In the genomic region with DNA sequence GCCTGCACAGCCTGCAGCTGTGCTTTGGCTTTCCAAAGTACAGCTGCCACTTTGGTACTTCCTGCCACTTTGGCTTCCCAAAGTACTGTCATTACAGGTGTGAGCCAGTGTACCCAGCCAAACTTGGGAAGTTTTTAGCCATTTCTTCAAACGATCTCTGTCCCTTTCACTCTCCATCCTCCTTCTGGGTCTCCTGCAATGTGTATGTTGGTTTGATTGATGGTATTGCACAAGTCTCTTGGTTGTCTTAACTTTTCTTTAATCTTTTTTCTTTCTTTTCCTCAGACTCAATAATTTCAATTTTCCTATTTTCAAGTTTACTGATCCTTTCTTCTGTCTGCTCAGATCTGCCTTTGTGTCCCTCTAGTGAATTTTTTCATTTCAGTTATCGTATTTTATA, we compare ENCODE assay signal across 8 cellular contexts.
"Had no signal": no experiment of that assay in that cellular context is flagged by ENCODE, and none has a peak within 500 bp of the region (broad histone marks: within the 10 kb centered on the region; RNA-seq: fewer than 3 reads in every experiment).

No MANE protein-coding gene starts in this region.

- DNase-seq: GDM1, GF-D8 had no signal

- ATAC-seq: GM12878 had no signal

- FAIRE-seq: G401.6, GM12878, GM12891, GM12892, GM18507, GM19239 had no signal

- H3K4me3 ChIP-seq: GM12878 had no signal
